11 cellular contexts compared by ENCODE assay signal in genomic region chr2:211996857-211997256, GRCh38.
"Had no signal": no experiment of that assay in that cellular context is flagged by ENCODE, and none has a peak within 500 bp of the region (broad histone marks: within the 10 kb centered on the region; RNA-seq: fewer than 3 reads in every experiment).

No MANE protein-coding gene starts in this region.

- ATAC-seq: foreskin keratinocyte; natural killer cell; stimulated activated memory B cell treated with anti-CD40 and anti-IgM and Interleukin-4, amounts not matched to agents 10 μg/mL and 1 μg/mL and 100 μg/mL, for 72 hours had no signal

- H3K27me3 ChIP-seq: foreskin keratinocyte, neutrophil had no signal

- H3K9me3 ChIP-seq: neutrophil had no signal

- DNase-seq: activated CD4-positive, alpha-beta T cell treated with anti-CD3 and anti-CD28 coated beads, Interleukin-2, amount 50 U/mL, for 1 hour; activated naive CD8-positive, alpha-beta T cell treated with anti-CD3 and anti-CD28 coated beads for 36 hours; effector CD8-positive, alpha-beta T cell; foreskin keratinocyte; mesendoderm; natural killer cell; posterior cingulate gyrus; retina; stimulated activated CD4-positive, alpha-beta T cell treated with anti-CD3 and anti-CD28 coated beads, Interleukin-2, amount 100 ng/mL, for 48 hours had no signal

- H3K36me3 ChIP-seq: neutrophil had no signal

- H3K27ac ChIP-seq: foreskin keratinocyte, neutrophil had no signal

- H3K4me1 ChIP-seq: foreskin keratinocyte had no signal
